ENCODE assay signal across 1 cellular context in the genomic region with DNA sequence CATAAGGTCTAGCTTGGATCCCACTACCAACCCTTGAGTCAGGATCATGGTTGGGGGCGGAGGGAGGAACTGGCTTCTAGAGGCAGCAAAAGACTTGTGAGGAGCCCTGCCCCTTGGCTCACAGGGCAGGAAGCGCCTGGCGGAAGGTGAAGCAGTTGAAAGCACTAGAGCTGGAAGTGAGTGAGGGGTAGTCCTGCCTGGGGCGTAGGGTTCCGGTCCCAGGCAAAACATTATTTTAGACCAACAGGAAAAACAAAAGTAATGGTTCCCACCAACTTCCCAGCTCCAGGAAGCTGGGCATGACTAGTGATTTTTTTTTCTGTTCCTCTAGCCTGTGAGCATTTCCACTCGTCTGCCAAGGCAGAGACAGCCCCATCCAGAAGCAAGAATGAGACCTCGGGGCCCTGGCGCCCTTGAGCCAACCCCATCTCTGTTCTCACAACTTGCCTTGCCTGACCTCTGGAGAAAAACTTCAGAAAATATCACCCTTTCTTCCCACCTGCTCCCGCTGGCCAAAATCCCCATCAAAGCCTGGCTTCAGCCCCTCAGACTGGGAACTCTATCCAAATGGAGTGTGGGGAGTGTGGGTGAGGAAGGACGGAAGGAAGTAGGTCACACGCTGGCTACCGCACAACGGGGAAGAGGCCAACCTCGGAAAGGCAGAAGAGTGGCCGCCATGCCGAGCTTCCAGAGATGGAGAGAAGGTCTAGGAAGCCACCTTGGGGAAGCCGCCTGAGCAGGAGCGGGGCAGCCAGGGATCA.
TF ChIP-seq lines count a peak whose summit lies in the region.

No MANE protein-coding gene starts in this region.

TF ChIP-seq in endothelial cell of umbilical vein, 7 proteins besides CTCF, POLR2A, EP300 and RAD21:
- TF ChIP-seq JUN (IDR thresholded peaks at IDR 0.05; ENCODE audit: borderline replicate concordance, insufficient read depth, insufficient read length, low read depth), result no peak
- TF ChIP-seq EZH2 (IDR thresholded peaks at IDR 0.05; ENCODE audit: borderline replicate concordance, low read depth, low read length, severe bottlenecking), result no peak
- no peak for TF ChIP-seq FOS (IDR thresholded peaks at IDR 0.05; ENCODE audit: borderline replicate concordance, insufficient read depth, low read length)
- TF ChIP-seq MYC (IDR thresholded peaks at IDR 0.05; ENCODE audit: low read depth, low read length), result no peak
- TF ChIP-seq GATA2 (IDR thresholded peaks at IDR 0.05; ENCODE audit: insufficient read depth, insufficient read length, low read depth, low read length), result no peak
- TF ChIP-seq POLR2AphosphoS5 (IDR thresholded peaks at IDR 0.05; ENCODE audit: insufficient read depth, low read depth, low read length), result no peak
- TF ChIP-seq, protein P1, sequence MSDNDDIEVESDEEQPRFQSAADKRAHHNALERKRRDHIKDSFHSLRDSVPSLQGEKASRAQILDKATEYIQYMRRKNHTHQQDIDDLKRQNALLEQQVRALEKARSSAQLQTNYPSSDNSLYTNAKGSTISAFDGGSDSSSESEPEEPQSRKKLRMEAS (IDR thresholded peaks at IDR 0.05; ENCODE audit: insufficient read depth, insufficient read length), result no peak
